In genomic region chr4:4427886-4428285, GRCh38 we compare ENCODE assay signal across 1 cellular context.
TF ChIP-seq lines count a peak whose summit lies in the region.

No MANE protein-coding gene starts in this region.

TF ChIP-seq in HCT116, 20 proteins besides CTCF, POLR2A, EP300 and RAD21 (continued from another document):
- TF ChIP-seq ELF1 (IDR thresholded peaks at IDR 0.05; ENCODE audit: borderline replicate concordance, low read depth), result no peak
- TF ChIP-seq ATF3 (IDR thresholded peaks at IDR 0.05), result no peak
